Comparison of ENCODE assay signal across 28 cellular contexts in genomic region chr14:76250345-76250744, GRCh38.
"Had no signal": no experiment of that assay in that cellular context is flagged by ENCODE, and none has a peak within 500 bp of the region (broad histone marks: within the 10 kb centered on the region; RNA-seq: fewer than 3 reads in every experiment).

No MANE protein-coding gene starts in this region.

- H3K27me3 ChIP-seq: breast epithelium, dorsolateral prefrontal cortex, esophagus muscularis mucosa, gastroesophageal sphincter, tibial artery had no signal

- ATAC-seq: activated T-cell treated with anti-CD3 and anti-CD28 coated beads, Interleukin-2, amount 50 U/mL, for 4 hours; effector memory CD8-positive, alpha-beta T cell; gastroesophageal sphincter; heart right ventricle; left cardiac atrium; lower lobe of right lung; mucosa of descending colon; sciatic nerve; stimulated activated effector memory CD8-positive, alpha-beta T cell treated with anti-CD3 and anti-CD28 coated beads, Interleukin-12 subunit alpha, Interleukin-12 subunit beta, amount 100 ng/mL, for 72 hours; stimulated activated naive CD8-positive, alpha-beta T cell treated with anti-CD3 and anti-CD28 coated beads, Interleukin-15, amount 100 ng/mL, for 72 hours had no signal

- H3K4me1 Mint-ChIP-seq: activated naive CD8-positive, alpha-beta T cell treated with anti-CD3 and anti-CD28 coated beads for 36 hours; central memory CD8-positive, alpha-beta T cell; stimulated activated effector memory CD8-positive, alpha-beta T cell treated with anti-CD3 and anti-CD28 coated beads, Interleukin-12 subunit alpha, Interleukin-12 subunit beta, amount 100 ng/mL, for 72 hours; stimulated activated naive CD8-positive, alpha-beta T cell treated with anti-CD3 and anti-CD28 coated beads, Interleukin-15, amount 100 ng/mL, for 72 hours had no signal

- DNase-seq: activated CD4-positive, alpha-beta T cell treated with anti-CD3 and anti-CD28 coated beads, Interleukin-2, amount 50 U/mL, for 4 hours; activated CD8-positive, alpha-beta memory T cell treated with anti-CD3 and anti-CD28 coated beads, Interleukin-2, amount 50 U/mL, for 48 hours; activated naive CD4-positive, alpha-beta T cell treated with Interleukin-2 at 50 U/mL for 16 hours; activated naive CD8-positive, alpha-beta T cell treated with anti-CD3 and anti-CD28 coated beads for 36 hours; activated T-cell treated with anti-CD3 and anti-CD28 coated beads, Interleukin-2, amount 50 U/mL, for 4 hours; dorsolateral prefrontal cortex; effector memory CD8-positive, alpha-beta T cell; heart right ventricle; islet precursor cell; left cardiac atrium; lower lobe of right lung; mesendoderm; mucosa of descending colon; nephron progenitor cell; nucleus accumbens; small intestine; stimulated activated CD4-positive, alpha-beta T cell treated with anti-CD3 and anti-CD28 coated beads, Interleukin-2, amount 100 ng/mL, for 24 hours; stimulated activated naive CD8-positive, alpha-beta T cell treated with anti-CD3 and anti-CD28 coated beads, Interleukin-15, amount 100 ng/mL, for 72 hours; T-helper 9 cell; tibial artery had no signal

- H3K4me1 ChIP-seq: breast epithelium, esophagus muscularis mucosa, gastroesophageal sphincter, heart right ventricle, lower lobe of right lung, parathyroid adenoma, tibial artery had no signal

- H3K36me3 ChIP-seq: breast epithelium, esophagus muscularis mucosa, gastroesophageal sphincter, heart right ventricle, lower lobe of right lung, tibial artery had no signal

- H3K27ac ChIP-seq: breast epithelium, dorsolateral prefrontal cortex, esophagus muscularis mucosa, gastroesophageal sphincter, heart right ventricle, lower lobe of right lung, parathyroid adenoma, tibial artery had no signal

- H3K36me3 Mint-ChIP-seq: stimulated activated effector memory CD8-positive, alpha-beta T cell treated with anti-CD3 and anti-CD28 coated beads, Interleukin-12 subunit alpha, Interleukin-12 subunit beta, amount 100 ng/mL, for 72 hours had no signal

- H3K4me3 ChIP-seq: breast epithelium, dorsolateral prefrontal cortex, esophagus muscularis mucosa, gastroesophageal sphincter, heart right ventricle, lower lobe of right lung, mucosa of descending colon, tibial artery had no signal

- H3K27me3 Mint-ChIP-seq: central memory CD8-positive, alpha-beta T cell had no signal

- H3K4me3 Mint-ChIP-seq: activated naive CD8-positive, alpha-beta T cell treated with anti-CD3 and anti-CD28 coated beads for 36 hours; activated T-cell treated with anti-CD3 and anti-CD28 coated beads, Interleukin-2, amount 50 U/mL, for 4 hours; central memory CD8-positive, alpha-beta T cell; effector memory CD8-positive, alpha-beta T cell; nephron progenitor cell; stimulated activated effector memory CD8-positive, alpha-beta T cell treated with anti-CD3 and anti-CD28 coated beads, Interleukin-12 subunit alpha, Interleukin-12 subunit beta, amount 100 ng/mL, for 72 hours; stimulated activated naive CD8-positive, alpha-beta T cell treated with anti-CD3 and anti-CD28 coated beads, Interleukin-15, amount 100 ng/mL, for 72 hours had no signal

- H3K9me3 ChIP-seq: breast epithelium, esophagus muscularis mucosa, gastroesophageal sphincter, heart right ventricle, lower lobe of right lung, mucosa of descending colon, tibial artery had no signal

- H3K27ac Mint-ChIP-seq: activated naive CD8-positive, alpha-beta T cell treated with anti-CD3 and anti-CD28 coated beads for 36 hours; activated T-helper 2 cell treated with anti-CD3 and anti-CD28 coated beads, Interferon-gamma antibody, Interleukin-2, Interleukin-4, amounts not matched to agents 10 μg/mL and 5 μg/mL and 100 μg/mL, durations not matched to agents 14 hours and 24 hours and 36 hours; effector memory CD8-positive, alpha-beta T cell; stimulated activated effector memory CD8-positive, alpha-beta T cell treated with anti-CD3 and anti-CD28 coated beads, Interleukin-12 subunit alpha, Interleukin-12 subunit beta, amount 100 ng/mL, for 72 hours; stimulated activated naive CD8-positive, alpha-beta T cell treated with anti-CD3 and anti-CD28 coated beads, Interleukin-15, amount 100 ng/mL, for 72 hours had no signal

- H3K9me3 Mint-ChIP-seq: activated naive CD8-positive, alpha-beta T cell treated with anti-CD3 and anti-CD28 coated beads for 36 hours; activated T-cell treated with anti-CD3 and anti-CD28 coated beads, Interleukin-2, amount 50 U/mL, for 4 hours; activated T-helper 2 cell treated with anti-CD3 and anti-CD28 coated beads, Interferon-gamma antibody, Interleukin-2, Interleukin-4, amounts not matched to agents 10 μg/mL and 5 μg/mL and 100 μg/mL, durations not matched to agents 14 hours and 24 hours and 36 hours; central memory CD8-positive, alpha-beta T cell; effector memory CD8-positive, alpha-beta T cell; nephron progenitor cell; stimulated activated effector memory CD8-positive, alpha-beta T cell treated with anti-CD3 and anti-CD28 coated beads, Interleukin-12 subunit alpha, Interleukin-12 subunit beta, amount 100 ng/mL, for 72 hours; stimulated activated naive CD8-positive, alpha-beta T cell treated with anti-CD3 and anti-CD28 coated beads, Interleukin-15, amount 100 ng/mL, for 72 hours had no signal
